In genomic region chr12:58190624-58191023, GRCh38 we compare ENCODE assay signal across 9 cellular contexts.
"Had no signal": no experiment of that assay in that cellular context is flagged by ENCODE, and none has a peak within 500 bp of the region (broad histone marks: within the 10 kb centered on the region; RNA-seq: fewer than 3 reads in every experiment).

No MANE protein-coding gene starts in this region.

- H3K4me1 Mint-ChIP-seq: GM23338, H9 had no signal

- H3K4me3 Mint-ChIP-seq: GM23338, H9, HFFc6 had no signal

- H3K27ac Mint-ChIP-seq: GM23338, H9, HFFc6 had no signal

- H3K4me1 ChIP-seq: HAP-1 had no signal

- H3K9me3 ChIP-seq: HAP-1 had no signal

- DNase-seq: GM23248, GOT3, H7, H9, HCEC 1CT, HFFc6 had no signal

- H3K9ac ChIP-seq: GM23248 had no signal

- H3K36me3 ChIP-seq: HAP-1 had no signal

- H3K4me3 ChIP-seq: GM23248, GM23338, HAP-1 had no signal

- ATAC-seq: GM23338, HCT116 had no signal

- H3K27ac ChIP-seq: GM23248 had no signal

- H3K9me3 Mint-ChIP-seq: HFFc6 had no signal
